In genomic region chr4:128942547-128942946, GRCh38 we compare ENCODE assay signal across 26 cellular contexts.
"Had no signal": no experiment of that assay in that cellular context is flagged by ENCODE, and none has a peak within 500 bp of the region (broad histone marks: within the 10 kb centered on the region; RNA-seq: fewer than 3 reads in every experiment).

No MANE protein-coding gene starts in this region.

- H3K4me3 ChIP-seq: body of pancreas, cardiac muscle cell, heart left ventricle, right atrium auricular region, spleen, thoracic aorta had no signal

- DNase-seq: activated CD4-positive, alpha-beta T cell treated with anti-CD3 and anti-CD28 coated beads for 36 hours; activated CD4-positive, CD25-positive, alpha-beta regulatory T cell; activated CD8-positive, alpha-beta memory T cell treated with anti-CD3 and anti-CD28 coated beads for 24 hours; activated effector memory CD4-positive, alpha-beta T cell treated with anti-CD3 and anti-CD28 coated beads, Interleukin-2, amount 50 U/mL, for 16 hours; activated naive CD4-positive, alpha-beta T cell treated with anti-CD3 and anti-CD28 coated beads, Interleukin-2, amount 10 ng/mL, durations not matched to agents 7 days and 5 days; activated naive CD8-positive, alpha-beta T cell treated with anti-CD3 and anti-CD28 coated beads, Interleukin-2, amount 10 ng/mL, durations not matched to agents 7 days and 5 days; amniotic stem cell; body of pancreas; cortex of kidney; effector memory CD8-positive, alpha-beta T cell; foreskin keratinocyte; heart left ventricle; hypothalamus; immature natural killer cell; kidney; midbrain; naive thymus-derived CD4-positive, alpha-beta T cell; occipital lobe; spleen; stimulated activated naive CD4-positive, alpha-beta T cell; trophoblast cell had no signal

- H3K27me3 Mint-ChIP-seq: activated CD4-positive, alpha-beta T cell treated with anti-CD3 and anti-CD28 coated beads for 36 hours; activated naive CD4-positive, alpha-beta T cell treated with anti-CD3 and anti-CD28 coated beads, Interleukin-2, amount 10 ng/mL, durations not matched to agents 7 days and 5 days; activated naive CD8-positive, alpha-beta T cell treated with anti-CD3 and anti-CD28 coated beads, Interleukin-2, amount 10 ng/mL, durations not matched to agents 7 days and 5 days; effector memory CD8-positive, alpha-beta T cell; naive thymus-derived CD4-positive, alpha-beta T cell had no signal

- H3K4me1 ChIP-seq: body of pancreas, foreskin keratinocyte, heart left ventricle, right atrium auricular region, spleen had no signal

- H3K9me3 Mint-ChIP-seq: effector memory CD8-positive, alpha-beta T cell; neural crest cell had no signal

- H3K27ac ChIP-seq: body of pancreas, cardiac muscle cell, foreskin keratinocyte, right atrium auricular region, spleen, thoracic aorta had no signal

- H3K4me1 Mint-ChIP-seq: activated CD4-positive, alpha-beta T cell treated with anti-CD3 and anti-CD28 coated beads for 36 hours; activated naive CD4-positive, alpha-beta T cell treated with anti-CD3 and anti-CD28 coated beads, Interleukin-2, amount 10 ng/mL, durations not matched to agents 7 days and 5 days; activated naive CD8-positive, alpha-beta T cell treated with anti-CD3 and anti-CD28 coated beads, Interleukin-2, amount 10 ng/mL, durations not matched to agents 7 days and 5 days; immature natural killer cell; naive thymus-derived CD4-positive, alpha-beta T cell; neural crest cell had no signal

- ATAC-seq: activated CD4-positive, alpha-beta T cell treated with anti-CD3 and anti-CD28 coated beads for 36 hours; body of pancreas; effector memory CD8-positive, alpha-beta T cell; foreskin keratinocyte; heart left ventricle; naive thymus-derived CD4-positive, alpha-beta T cell had no signal

- H3K27ac Mint-ChIP-seq: activated CD4-positive, alpha-beta T cell treated with anti-CD3 and anti-CD28 coated beads for 36 hours; activated naive CD4-positive, alpha-beta T cell treated with anti-CD3 and anti-CD28 coated beads, Interleukin-2, amount 10 ng/mL, durations not matched to agents 7 days and 5 days; activated naive CD8-positive, alpha-beta T cell treated with anti-CD3 and anti-CD28 coated beads, Interleukin-2, amount 10 ng/mL, durations not matched to agents 7 days and 5 days; effector memory CD8-positive, alpha-beta T cell; naive thymus-derived CD4-positive, alpha-beta T cell had no signal

- FAIRE-seq: urothelium cell line had no signal

- H3K4me3 Mint-ChIP-seq: activated CD4-positive, alpha-beta T cell treated with anti-CD3 and anti-CD28 coated beads for 36 hours; activated naive CD4-positive, alpha-beta T cell treated with anti-CD3 and anti-CD28 coated beads, Interleukin-2, amount 10 ng/mL, durations not matched to agents 7 days and 5 days; activated naive CD8-positive, alpha-beta T cell treated with anti-CD3 and anti-CD28 coated beads, Interleukin-2, amount 10 ng/mL, durations not matched to agents 7 days and 5 days; effector memory CD8-positive, alpha-beta T cell; immature natural killer cell; naive thymus-derived CD4-positive, alpha-beta T cell; neural crest cell had no signal

- H3K9me3 ChIP-seq: body of pancreas, right atrium auricular region, thoracic aorta had no signal

- H3K36me3 ChIP-seq: cardiac muscle cell, right atrium auricular region, thoracic aorta had no signal

- H3K27me3 ChIP-seq: body of pancreas, cardiac muscle cell, foreskin keratinocyte, heart left ventricle, right atrium auricular region, spleen had no signal
